Comparison of ENCODE assay signal across 39 cellular contexts in genomic region chr11:35842958-35843357, GRCh38.
"Had no signal": no experiment of that assay in that cellular context is flagged by ENCODE, and none has a peak within 500 bp of the region (broad histone marks: within the 10 kb centered on the region; RNA-seq: fewer than 3 reads in every experiment).

No MANE protein-coding gene starts in this region.

- H3K4me3 ChIP-seq: adrenal gland, ascending aorta, cardiac muscle cell had no signal

- H3K9me3 Mint-ChIP-seq: activated CD4-positive, alpha-beta T cell treated with anti-CD3 and anti-CD28 coated beads, Interleukin-2, amount 10 ng/mL, durations not matched to agents 24 days and 14 days; activated CD8-positive, alpha-beta T cell treated with anti-CD3 and anti-CD28 coated beads for 36 hours; activated naive CD4-positive, alpha-beta T cell treated with anti-CD3 and anti-CD28 coated beads, Interleukin-2, amount 50 U/mL, for 72 hours; activated T-helper 1 cell treated with anti-CD3 and anti-CD28 coated beads, Interleukin-12 subunit alpha, Interleukin-12 subunit beta, Interleukin-2, Interleukin-4 antibody, amounts not matched to agents 30 ng/mL and 10 ng/mL and 1 ng/mL, durations not matched to agents 14 hours and 24 hours and 36 hours; central memory CD8-positive, alpha-beta T cell; T-helper 1 cell treated with Interleukin-12 subunit alpha and Interleukin-12 subunit beta and Interleukin-4 antibody, amounts not matched to agents 30 μg/mL and 1 μg/mL, for 36 hours; T-helper 2 cell treated with Interferon-gamma antibody and Interleukin-4, amounts not matched to agents 5 μg/mL and 100 μg/mL, for 36 hours had no signal

- H3K9me3 ChIP-seq: adrenal gland had no signal

- H3K27me3 Mint-ChIP-seq: activated CD4-positive, alpha-beta T cell treated with anti-CD3 and anti-CD28 coated beads, Interleukin-2, amount 10 ng/mL, durations not matched to agents 24 days and 14 days had no signal

- FAIRE-seq: bronchial epithelial cell, TTC549 had no signal

- H3K27ac Mint-ChIP-seq: activated B cell treated with CpG ODN at 0.5 μM for 24 hours; activated CD4-positive, alpha-beta memory T cell treated with anti-CD3 and anti-CD28 coated beads for 36 hours; activated CD4-positive, alpha-beta T cell treated with anti-CD3 and anti-CD28 coated beads, Interleukin-2, amount 10 ng/mL, durations not matched to agents 24 days and 14 days; activated CD8-positive, alpha-beta T cell treated with anti-CD3 and anti-CD28 coated beads for 36 hours; activated naive CD4-positive, alpha-beta T cell treated with anti-CD3 and anti-CD28 coated beads for 36 hours; activated naive CD4-positive, alpha-beta T cell treated with anti-CD3 and anti-CD28 coated beads, Interleukin-2, amount 50 U/mL, for 72 hours; activated naive CD8-positive, alpha-beta T cell treated with anti-CD3 and anti-CD28 coated beads for 36 hours; activated T-cell treated with anti-CD3 and anti-CD28 coated beads, Interleukin-2, amount 50 U/mL, for 72 hours; activated T-helper 1 cell treated with anti-CD3 and anti-CD28 coated beads, Interleukin-12 subunit alpha, Interleukin-12 subunit beta, Interleukin-2, Interleukin-4 antibody, amounts not matched to agents 30 ng/mL and 10 ng/mL and 1 ng/mL, durations not matched to agents 14 hours and 24 hours and 36 hours; activated T-helper 17 cell treated with anti-CD3 and anti-CD28 coated beads, Interleukin-2, amount 50 U/mL, for 72 hours; brain; T-helper 1 cell treated with Interleukin-12 subunit alpha and Interleukin-12 subunit beta and Interleukin-4 antibody, amounts not matched to agents 30 μg/mL and 1 μg/mL, for 36 hours; T-helper 2 cell treated with Interferon-gamma antibody and Interleukin-4, amounts not matched to agents 5 μg/mL and 100 μg/mL, for 36 hours had no signal

- H3K27me3 ChIP-seq: adrenal gland, ascending aorta had no signal

- H3K36me3 ChIP-seq: adrenal gland, ascending aorta, cardiac muscle cell had no signal

- H3K4me1 ChIP-seq: adrenal gland, ascending aorta had no signal

- H3K4me1 Mint-ChIP-seq: activated B cell treated with CpG ODN at 0.5 μM for 24 hours; activated CD4-positive, alpha-beta T cell treated with anti-CD3 and anti-CD28 coated beads, Interleukin-2, amount 10 ng/mL, durations not matched to agents 24 days and 14 days; activated naive CD8-positive, alpha-beta T cell treated with anti-CD3 and anti-CD28 coated beads for 36 hours; activated T-helper 17 cell treated with anti-CD3 and anti-CD28 coated beads, Interleukin-2, amount 50 U/mL, for 72 hours; central memory CD8-positive, alpha-beta T cell had no signal

- DNase-seq: activated B cell treated with CpG ODN at 0.5 μM for 24 hours; activated CD4-positive, alpha-beta memory T cell treated with anti-CD3 and anti-CD28 coated beads for 36 hours; activated CD4-positive, alpha-beta T cell treated with anti-CD3 and anti-CD28 coated beads for 4 hours; activated CD4-positive, alpha-beta T cell treated with anti-CD3 and anti-CD28 coated beads, Interleukin-2, amount 10 ng/mL, durations not matched to agents 24 days and 14 days; activated CD4-positive, alpha-beta T cell treated with anti-CD3 and anti-CD28 coated beads, Interleukin-2, amount 50 U/mL, for 1 hour; activated CD4-positive, alpha-beta T cell treated with anti-CD3 and anti-CD28 coated beads, Interleukin-2, amount 50 U/mL, for 4 hours; activated CD4-positive, CD25-positive, alpha-beta regulatory T cell treated with anti-CD3 and anti-CD28 coated beads, Interleukin-2, amount 50 U/mL, for 72 hours; activated CD8-positive, alpha-beta memory T cell treated with anti-CD3 and anti-CD28 coated beads, Interleukin-2, amount 50 U/mL, for 4 hours; activated CD8-positive, alpha-beta T cell treated with anti-CD3 and anti-CD28 coated beads for 36 hours; activated effector memory CD4-positive, alpha-beta T cell treated with anti-CD3 and anti-CD28 coated beads, Interleukin-2, amount 50 U/mL, for 16 hours; activated gamma-delta T cell treated with Interleukin-2 at 50 U/mL for 16 hours; activated naive CD4-positive, alpha-beta T cell; activated naive CD4-positive, alpha-beta T cell treated with anti-CD3 and anti-CD28 coated beads for 36 hours; activated naive CD4-positive, alpha-beta T cell treated with anti-CD3 and anti-CD28 coated beads, Interleukin-2, amount 50 U/mL, for 16 hours; activated naive CD8-positive, alpha-beta T cell treated with anti-CD3 and anti-CD28 coated beads for 36 hours; activated T-cell treated with anti-CD3 and anti-CD28 coated beads for 4 hours; activated T-cell treated with anti-CD3 and anti-CD28 coated beads, Interleukin-2, amount 50 U/mL, for 1 hour; activated T-cell treated with anti-CD3 and anti-CD28 coated beads, Interleukin-2, amount 50 U/mL, for 4 hours; activated T-cell treated with anti-CD3 and anti-CD28 coated beads, Interleukin-2, amount 50 U/mL, for 72 hours; adrenal gland; amygdala; anterior cingulate cortex; caudate nucleus; cerebellar nuclear complex; T-helper 1 cell; T-helper 2 cell; T-helper 9 cell had no signal

- H3K27ac ChIP-seq: adrenal gland, ascending aorta, cardiac muscle cell, VCaP had no signal

- H3K4me3 Mint-ChIP-seq: activated B cell treated with CpG ODN at 0.5 μM for 24 hours; activated CD4-positive, alpha-beta memory T cell treated with anti-CD3 and anti-CD28 coated beads for 36 hours; activated CD4-positive, alpha-beta T cell treated with anti-CD3 and anti-CD28 coated beads, Interleukin-2, amount 10 ng/mL, durations not matched to agents 24 days and 14 days; activated CD8-positive, alpha-beta T cell treated with anti-CD3 and anti-CD28 coated beads for 36 hours; activated naive CD4-positive, alpha-beta T cell treated with anti-CD3 and anti-CD28 coated beads for 36 hours; activated naive CD8-positive, alpha-beta T cell treated with anti-CD3 and anti-CD28 coated beads for 36 hours; activated T-cell treated with anti-CD3 and anti-CD28 coated beads, Interleukin-2, amount 50 U/mL, for 4 hours; activated T-cell treated with anti-CD3 and anti-CD28 coated beads, Interleukin-2, amount 50 U/mL, for 72 hours; activated T-helper 1 cell treated with anti-CD3 and anti-CD28 coated beads, Interleukin-12 subunit alpha, Interleukin-12 subunit beta, Interleukin-2, Interleukin-4 antibody, amounts not matched to agents 30 ng/mL and 10 ng/mL and 1 ng/mL, durations not matched to agents 14 hours and 24 hours and 36 hours; activated T-helper 17 cell treated with anti-CD3 and anti-CD28 coated beads, Interleukin-2, amount 50 U/mL, for 72 hours; brain; central memory CD8-positive, alpha-beta T cell; T-helper 1 cell treated with Interleukin-12 subunit alpha and Interleukin-12 subunit beta and Interleukin-4 antibody, amounts not matched to agents 30 μg/mL and 1 μg/mL, for 36 hours; T-helper 2 cell treated with Interferon-gamma antibody and Interleukin-4, amounts not matched to agents 5 μg/mL and 100 μg/mL, for 36 hours had no signal

- H3K36me3 Mint-ChIP-seq: activated CD4-positive, alpha-beta memory T cell treated with anti-CD3 and anti-CD28 coated beads for 36 hours; activated naive CD4-positive, alpha-beta T cell treated with anti-CD3 and anti-CD28 coated beads, Interleukin-2, amount 50 U/mL, for 72 hours; activated naive CD8-positive, alpha-beta T cell treated with anti-CD3 and anti-CD28 coated beads for 36 hours; brain had no signal

- ATAC-seq: activated CD8-positive, alpha-beta T cell treated with anti-CD3 and anti-CD28 coated beads for 36 hours; activated naive CD4-positive, alpha-beta T cell treated with anti-CD3 and anti-CD28 coated beads, Interleukin-2, amount 50 U/mL, for 72 hours; activated T-cell treated with anti-CD3 and anti-CD28 coated beads, Interleukin-2, amount 50 U/mL, for 4 hours; activated T-cell treated with anti-CD3 and anti-CD28 coated beads, Interleukin-2, amount 50 U/mL, for 72 hours; activated T-helper 17 cell treated with anti-CD3 and anti-CD28 coated beads, Interleukin-2, amount 50 U/mL, for 72 hours had no signal
